In the genomic region with DNA sequence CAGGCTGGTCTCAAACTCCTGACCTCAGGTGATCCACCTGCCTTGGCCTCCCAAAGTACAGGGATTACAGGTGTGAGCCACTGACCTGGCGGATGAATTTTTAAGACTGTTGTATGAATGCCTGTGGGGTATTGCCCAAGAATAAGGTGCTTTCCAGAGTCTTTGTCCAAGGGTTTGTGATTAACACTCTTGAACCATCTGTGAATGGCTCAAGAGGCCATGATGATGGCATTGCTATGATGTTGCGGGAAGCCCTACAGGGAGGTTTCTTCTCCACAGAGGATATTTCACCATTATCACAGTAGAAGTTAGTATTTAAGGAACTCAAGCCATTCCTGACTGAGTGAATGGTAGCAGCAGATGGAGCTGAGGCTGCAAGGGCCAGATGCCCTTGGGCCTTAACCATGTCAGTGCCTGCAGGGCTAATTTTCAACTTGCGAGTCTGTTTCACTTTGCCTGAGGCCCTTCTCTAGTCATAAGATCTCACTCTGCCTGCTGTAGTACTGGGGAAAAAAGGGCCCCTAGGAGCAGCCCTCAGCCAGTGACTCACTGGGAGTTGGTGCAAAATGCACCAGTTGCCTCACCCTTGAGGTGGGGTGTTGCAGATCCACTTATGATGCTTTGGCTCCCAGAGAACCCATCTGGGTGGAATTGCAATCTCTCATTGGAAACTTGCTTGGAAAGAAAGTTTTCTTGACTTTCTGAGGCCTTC, we compare ENCODE assay signal across 17 cellular contexts.
DNase-seq lines count a peak whose midpoint lies in the region; ATAC-seq, FAIRE-seq and TF ChIP-seq lines count a peak whose summit lies in the region.
"Had no signal": no experiment of that assay in that cellular context is flagged by ENCODE, and none has a peak within 500 bp of the region (broad histone marks: within the 10 kb centered on the region; RNA-seq: fewer than 3 reads in every experiment).

No MANE protein-coding gene starts in this region.

- no peaks in the 10 kb centered on the region for H3K9me2 ChIP-seq in SK-N-SH

- H2AFZ ChIP-seq in SK-N-SH (ENCODE audit: low read depth) = no peak overlapping the region
- no peak overlapping the region for H2AFZ ChIP-seq in smooth muscle cell (ENCODE audit: low read depth)

- H3K79me2 ChIP-seq in SK-N-SH (ENCODE audit: insufficient read depth) (no peaks in the 10 kb centered on the region; the same call in 1 of the 2 replicates), smooth muscle cell (ENCODE audit: low read depth) (no peaks in the 10 kb centered on the region)

- H3K27me3 ChIP-seq in SK-N-SH (ENCODE audit: insufficient read depth) = no peaks in the 10 kb centered on the region
- no peaks in the 10 kb centered on the region for H3K27me3 ChIP-seq in smooth muscle cell (ENCODE audit: low read depth)
- H3K27me3 ChIP-seq in pancreas = no peaks in the 10 kb centered on the region
- H3K27me3 ChIP-seq: upper lobe of right lung had no signal

- H3K9me3 ChIP-seq in SK-N-SH = no peaks in the 10 kb centered on the region
- H3K9me3 ChIP-seq in smooth muscle cell (replicated peaks; ENCODE audit: low read depth) = no peaks in the 10 kb centered on the region
- no peaks in the 10 kb centered on the region for H3K9me3 ChIP-seq in pancreas
- H3K9me3 ChIP-seq: mucosa of descending colon, upper lobe of right lung had no signal

- H4K20me1 ChIP-seq in SK-N-SH (ENCODE audit: insufficient read depth) = no peaks in the 10 kb centered on the region
- H4K20me1 ChIP-seq in smooth muscle cell (ENCODE audit: low read depth) = no peaks in the 10 kb centered on the region

- CTCF ChIA-PET in SK-N-SH (lab: Yijun Ruan, JAX) = no interaction called here

- FAIRE-seq in RCC 7860 (lab: Jason Lieb, UNC) (no peak), pancreas (lab: Jason Lieb, UNC) (no peak)
- FAIRE-seq: endothelial cell of umbilical vein, GM12878 had no signal

- no peaks in the 10 kb centered on the region for H3K4me1 Mint-ChIP-seq in activated T-helper 1 cell treated with anti-CD3 and anti-CD28 coated beads, Interleukin-12 subunit alpha, Interleukin-12 subunit beta, Interleukin-2, Interleukin-4 antibody, amounts not matched to agents 30 ng/mL and 10 ng/mL and 1 ng/mL, durations not matched to agents 14 hours and 24 hours and 36 hours (ENCODE audit: low read depth)
- H3K4me1 Mint-ChIP-seq: activated CD4-positive, alpha-beta memory T cell treated with anti-CD3 and anti-CD28 coated beads, Interleukin-2, amount 10 ng/mL, durations not matched to agents 7 days and 5 days; central memory CD8-positive, alpha-beta T cell had no signal

- no peak for TF ChIP-seq EP300 in SK-N-SH (IDR thresholded peaks at IDR 0.05; ENCODE audit: borderline replicate concordance in 1 of 2, low read depth in 1 of 2, low read length in 1 of 2)

- no peaks in the 10 kb centered on the region for H3K36me3 ChIP-seq in SK-N-SH (replicated peaks in 1 of 2; ENCODE audit: control insufficient read depth in 1 of 2, insufficient read depth in 2 of 2, low read length in 1 of 2)
- H3K36me3 ChIP-seq in smooth muscle cell (ENCODE audit: low read depth) = no peaks in the 10 kb centered on the region
- no peaks in the 10 kb centered on the region for H3K36me3 ChIP-seq in pancreas
- H3K36me3 ChIP-seq: upper lobe of right lung had no signal

- WGBS in SK-N-SH (ENCODE audit: low lambda C conversion rate) = 91% methylated on average over 3 of the region's 3 CpGs
- WGBS in smooth muscle cell (ENCODE audit: low lambda C conversion rate) = 76% methylated on average over 3 of the region's 3 CpGs
- 97 to 99% methylated on average over 3 of the region's 3 CpGs for WGBS in pancreas, 2 donors

- DNase-seq in SK-N-SH (no peak), RCC 7860 (ENCODE audit: low spot score) (peak; percentile 20), fibroblast of gingiva (ENCODE audit: low read depth) (peak; percentile 64), smooth muscle cell (lab: John Stamatoyannopoulos, UW; ENCODE audit: unreplicated experiment) (no peak), pancreas (no peak), hypothalamus (lab: John Stamatoyannopoulos, UW) (no peak)
- no peak for DNase-seq in activated T-helper 1 cell treated with anti-CD3 and anti-CD28 coated beads, Interleukin-12 subunit alpha, Interleukin-12 subunit beta, Interleukin-2, Interleukin-4 antibody, amounts not matched to agents 30 ng/mL and 10 ng/mL and 1 ng/mL, durations not matched to agents 14 hours and 24 hours and 36 hours (ENCODE audit: low spot score)
- DNase-seq: activated CD4-positive, alpha-beta memory T cell treated with anti-CD3 and anti-CD28 coated beads, Interleukin-2, amount 10 ng/mL, durations not matched to agents 7 days and 5 days; activated naive CD4-positive, alpha-beta T cell; mucosa of descending colon; NCI-H2171; posterior cingulate gyrus; upper lobe of right lung had no signal

- ATAC-seq in SK-N-SH treated with all-trans-retinoic acid at 6 μM for 48 hours (no peak), pancreas (no peak)
- ATAC-seq: GM12878, mucosa of descending colon, upper lobe of right lung had no signal

- H3K36me3 Mint-ChIP-seq in activated T-helper 1 cell treated with anti-CD3 and anti-CD28 coated beads, Interleukin-12 subunit alpha, Interleukin-12 subunit beta, Interleukin-2, Interleukin-4 antibody, amounts not matched to agents 30 ng/mL and 10 ng/mL and 1 ng/mL, durations not matched to agents 14 hours and 24 hours and 36 hours (ENCODE audit: low read depth) = no peaks in the 10 kb centered on the region

- intact Hi-C loops in pancreas (cut with DNase I) = no loop called here
- intact Hi-C loops in activated T-helper 1 cell treated with anti-CD3 and anti-CD28 coated beads, Interleukin-12 subunit alpha, Interleukin-12 subunit beta, Interleukin-2, Interleukin-4 antibody, amounts not matched to agents 30 ng/mL and 10 ng/mL and 1 ng/mL, durations not matched to agents 14 hours and 24 hours and 36 hours (cut with micrococcal nuclease) = no loop called here

- no peak for TF ChIP-seq CTCF in SK-N-SH (IDR thresholded peaks at IDR 0.05)
- no peak for TF ChIP-seq CTCF in smooth muscle cell (IDR thresholded peaks at IDR 0.05; ENCODE audit: borderline replicate concordance, insufficient read depth, poor library complexity, severe bottlenecking)
- no peak for TF ChIP-seq CTCF in pancreas (IDR thresholded peaks at IDR 0.05)

- H3K4me1 ChIP-seq in SK-N-SH (ENCODE audit: control insufficient read depth in 1 of 2, insufficient read depth in 2 of 2, low read depth in 1 of 2, low read length in 1 of 2) (peaks cover 0 to 24% of the 10 kb centered on the region in 2 experiments; a peak in 2 of 4 replicates), smooth muscle cell (ENCODE audit: low read depth) (peaks cover 7% of the 10 kb centered on the region), pancreas (peaks cover 0 to 3% (median 2%) of the 10 kb centered on the region in 3 donors)
- H3K4me1 ChIP-seq: upper lobe of right lung had no signal

- no peak overlapping the region for H3K4me3 Mint-ChIP-seq in activated T-helper 1 cell treated with anti-CD3 and anti-CD28 coated beads, Interleukin-12 subunit alpha, Interleukin-12 subunit beta, Interleukin-2, Interleukin-4 antibody, amounts not matched to agents 30 ng/mL and 10 ng/mL and 1 ng/mL, durations not matched to agents 14 hours and 24 hours and 36 hours
- H3K4me3 Mint-ChIP-seq: activated CD4-positive, alpha-beta memory T cell treated with anti-CD3 and anti-CD28 coated beads, Interleukin-2, amount 10 ng/mL, durations not matched to agents 7 days and 5 days; central memory CD8-positive, alpha-beta T cell had no signal

- peaks cover 4% of the 10 kb centered on the region for H3K9me3 Mint-ChIP-seq in activated T-helper 1 cell treated with anti-CD3 and anti-CD28 coated beads, Interleukin-12 subunit alpha, Interleukin-12 subunit beta, Interleukin-2, Interleukin-4 antibody, amounts not matched to agents 30 ng/mL and 10 ng/mL and 1 ng/mL, durations not matched to agents 14 hours and 24 hours and 36 hours

- POLR2A ChIA-PET in SK-N-SH (lab: Yijun Ruan, JAX) = no interaction called here

- H3K27ac Mint-ChIP-seq in activated T-helper 1 cell treated with anti-CD3 and anti-CD28 coated beads, Interleukin-12 subunit alpha, Interleukin-12 subunit beta, Interleukin-2, Interleukin-4 antibody, amounts not matched to agents 30 ng/mL and 10 ng/mL and 1 ng/mL, durations not matched to agents 14 hours and 24 hours and 36 hours = no peak overlapping the region
- H3K27ac Mint-ChIP-seq: activated CD4-positive, alpha-beta memory T cell treated with anti-CD3 and anti-CD28 coated beads, Interleukin-2, amount 10 ng/mL, durations not matched to agents 7 days and 5 days had no signal

- H3F3A ChIP-seq in SK-N-SH (replicated peaks; ENCODE audit: insufficient read depth) (peaks cover 21% of the 10 kb centered on the region), smooth muscle cell (ENCODE audit: low read depth) (peaks cover 4% of the 10 kb centered on the region)

- H3K27me3 Mint-ChIP-seq in activated T-helper 1 cell treated with anti-CD3 and anti-CD28 coated beads, Interleukin-12 subunit alpha, Interleukin-12 subunit beta, Interleukin-2, Interleukin-4 antibody, amounts not matched to agents 30 ng/mL and 10 ng/mL and 1 ng/mL, durations not matched to agents 14 hours and 24 hours and 36 hours (ENCODE audit: insufficient read depth) = no peaks in the 10 kb centered on the region
- H3K27me3 Mint-ChIP-seq: activated CD4-positive, alpha-beta memory T cell treated with anti-CD3 and anti-CD28 coated beads, Interleukin-2, amount 10 ng/mL, durations not matched to agents 7 days and 5 days; central memory CD8-positive, alpha-beta T cell had no signal

- no peak overlapping the region for H3K9ac ChIP-seq in SK-N-SH
- no peak overlapping the region for H3K9ac ChIP-seq in smooth muscle cell (ENCODE audit: low read depth)

- H3K4me2 ChIP-seq in SK-N-SH (peak overlapping the region; percentile 30; the same call in 1 of the 2 replicates), smooth muscle cell (no peak overlapping the region)

- H3K27ac ChIP-seq in SK-N-SH (ENCODE audit: low read depth in 2 of 2, low read length in 1 of 2) = no peak overlapping the region; a peak in 1 of 4 replicates
- peak overlapping the region; percentile 22 for H3K27ac ChIP-seq in smooth muscle cell (ENCODE audit: low read depth)
- H3K27ac ChIP-seq in pancreas = no peak overlapping the region
- H3K27ac ChIP-seq: upper lobe of right lung had no signal

- no peak for TF ChIP-seq RAD21 in SK-N-SH (IDR thresholded peaks at IDR 0.05; ENCODE audit: low read length)

- H3K4me3 ChIP-seq in SK-N-SH (ENCODE audit: low read depth in 2 of 2, low read length in 1 of 2) (no peak overlapping the region), smooth muscle cell (no peak overlapping the region), pancreas (no peak overlapping the region)
- H3K4me3 ChIP-seq: GM12878, mucosa of descending colon, upper lobe of right lung had no signal

TF ChIP-seq in SK-N-SH, 30 proteins besides CTCF, POLR2A, EP300 and RAD21 (continues in another document):
- no peak for TF ChIP-seq SMC3 (IDR thresholded peaks at IDR 0.05; ENCODE audit: low read depth, low read length)

TF ChIP-seq in SK-N-SH treated with all-trans-retinoic acid at 6 μM for 48 hours, 23 proteins besides CTCF, POLR2A, EP300 and RAD21 (continues in another document):
- TF ChIP-seq ARNTL (CRISPR knock-in tag; IDR thresholded peaks at IDR 0.05; ENCODE audit: borderline replicate concordance, low read depth) = no peak
- TF ChIP-seq OSR1 (CRISPR knock-in tag; IDR thresholded peaks at IDR 0.05) = no peak
- no peak for TF ChIP-seq ZFP3 (CRISPR knock-in tag; IDR thresholded peaks at IDR 0.05)
- no peak for TF ChIP-seq ZNF565 (CRISPR knock-in tag; conservative IDR thresholded peaks at IDR 0.05; ENCODE audit: low read depth)
- no peak for TF ChIP-seq ZNF70 (CRISPR knock-in tag; IDR thresholded peaks at IDR 0.05)

Comparison
In these comparisons a context has a peak if more than half of its experiments do, and no peak if none do; other contexts are left out.
1. DNase-seq: peak in RCC 7860 (single experiment) and fibroblast of gingiva (single experiment); none in SK-N-SH (single experiment), smooth muscle cell (single experiment), pancreas (0 of 6), activated T-helper 1 cell treated with anti-CD3 and anti-CD28 coated beads, Interleukin-12 subunit alpha, Interleukin-12 subunit beta, Interleukin-2, Interleukin-4 antibody, amounts not matched to agents 30 ng/mL and 10 ng/mL and 1 ng/mL, durations not matched to agents 14 hours and 24 hours and 36 hours (single experiment) and hypothalamus (0 of 51).